ENCODE assay signal across 16 cellular contexts in the genomic region with DNA sequence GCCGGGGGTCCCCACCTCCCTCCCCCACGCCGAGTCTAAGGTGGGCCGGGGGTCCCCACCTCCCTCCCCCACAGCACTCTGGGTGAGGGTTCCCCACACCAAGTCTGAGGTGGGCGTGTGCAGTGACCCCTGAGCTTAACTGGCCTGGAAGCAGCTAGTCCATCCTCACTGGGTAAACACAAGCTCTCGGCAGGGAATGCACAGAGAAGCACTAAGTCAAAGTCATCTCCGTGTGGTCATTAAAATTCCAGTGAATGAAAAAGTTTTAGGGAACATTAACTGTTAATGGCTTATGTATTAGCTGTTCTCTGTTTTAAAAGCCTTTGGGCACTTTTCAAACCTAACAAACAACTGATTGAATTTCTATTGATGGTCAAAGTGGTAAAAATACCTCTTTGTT. TPM values are rescaled to one million over a fixed set of nuclear protein-coding genes. Genes with fewer than 3 reads are reported as not detected.
DNase-seq lines count a peak whose midpoint lies in the region; ATAC-seq and TF ChIP-seq lines count a peak whose summit lies in the region.
"Had no signal": no experiment of that assay in that cellular context is flagged by ENCODE, and none has a peak within 500 bp of the region (broad histone marks: within the 10 kb centered on the region; RNA-seq: fewer than 3 reads in every experiment).

No MANE protein-coding gene starts in this region.

- H3K27ac Mint-ChIP-seq in CD14-positive monocyte = peak overlapping the region in 1 of 7 donors; percentile 13
- H3K27ac Mint-ChIP-seq: activated naive CD8-positive, alpha-beta T cell; natural killer cell; T-cell had no signal

- H2BK15ac ChIP-seq in mesenchymal stem cell (ENCODE audit: low read depth, poor library complexity, severe bottlenecking) = no peak overlapping the region

- H3K79me1 ChIP-seq in mesenchymal stem cell (replicated peaks; ENCODE audit: low read length, poor library complexity, severe bottlenecking) = peaks cover 23% of the 10 kb centered on the region

- H3K4me1 ChIP-seq in duodenal mucosa (ENCODE audit: control insufficient read depth in 1 of 2, insufficient read depth in 2 of 2, low read length in 2 of 2) (peaks cover 8% of the 10 kb centered on the region in 2 donors), mesenchymal stem cell (ENCODE audit: control insufficient read depth, insufficient read depth, low read depth, low read length) (peaks cover 61% of the 10 kb centered on the region), suprapubic skin (peaks cover 23% of the 10 kb centered on the region)

- H3K4me2 ChIP-seq in mesenchymal stem cell (ENCODE audit: low read length, poor library complexity, severe bottlenecking) = peak overlapping the region; percentile 73
- H3K4me2 ChIP-seq: BLaER1 had no signal

- intact Hi-C loops in CD14-positive monocyte (cut with micrococcal nuclease) = loop anchor here in 1 of 2 donors (5.0 kb wide), 1 partner anchor 443 kb away; no protein-coding TSS in a partner anchor

- H2BK12ac ChIP-seq in mesenchymal stem cell (ENCODE audit: low read length in 2 of 2) = no peak overlapping the region

- H3K9me3 ChIP-seq in duodenal mucosa (ENCODE audit: control insufficient read depth in 1 of 2, low read length in 2 of 2) (no peaks in the 10 kb centered on the region), mesenchymal stem cell (ENCODE audit: control insufficient read depth, low read length) (no peaks in the 10 kb centered on the region), suprapubic skin (no peaks in the 10 kb centered on the region)

- peak overlapping the region; percentile 51 for H3K27ac ChIP-seq in duodenal mucosa (ENCODE audit: low read depth, low read length)
- peak overlapping the region; percentile 98 for H3K27ac ChIP-seq in mesenchymal stem cell (ENCODE audit: low read length, poor library complexity, severe bottlenecking)
- H3K27ac ChIP-seq in suprapubic skin = peak overlapping the region; percentile 45

- no peak overlapping the region for H2AK5ac ChIP-seq in mesenchymal stem cell (ENCODE audit: low read length, severe bottlenecking)

- H3K23ac ChIP-seq in mesenchymal stem cell (ENCODE audit: low read length in 2 of 2) = no peak overlapping the region

- no peak for TF ChIP-seq POLR2A in suprapubic skin (IDR thresholded peaks at IDR 0.05)

- TF ChIP-seq CTCF in suprapubic skin (IDR thresholded peaks at IDR 0.05) (no peak), CD14-positive monocyte (IDR thresholded peaks at IDR 0.05) (no peak)

- H3K9me3 Mint-ChIP-seq in CD14-positive monocyte = peaks cover 0 to 6% (median 0%) of the 10 kb centered on the region in 7 donors
- H3K9me3 Mint-ChIP-seq: natural killer cell, T-cell had no signal

- H3K27me3 Mint-ChIP-seq in CD14-positive monocyte (ENCODE audit: low read depth in 3 of 3) = peaks cover 0 to 2% (median 0%) of the 10 kb centered on the region in 3 donors
- H3K27me3 Mint-ChIP-seq: activated naive CD8-positive, alpha-beta T cell; T-cell had no signal

- no peak for TF ChIP-seq EP300 in suprapubic skin (IDR thresholded peaks at IDR 0.05)

- H3K27me3 ChIP-seq in duodenal mucosa (ENCODE audit: control insufficient read depth in 1 of 2, insufficient read depth in 2 of 2, low read length in 2 of 2) = no peaks in the 10 kb centered on the region
- no peaks in the 10 kb centered on the region for H3K27me3 ChIP-seq in mesenchymal stem cell (ENCODE audit: control insufficient read depth in 1 of 2, insufficient read depth in 1 of 2, low read length in 2 of 2)
- no peaks in the 10 kb centered on the region for H3K27me3 ChIP-seq in suprapubic skin
- H3K27me3 ChIP-seq: BLaER1 had no signal

- no peak overlapping the region for H4K91ac ChIP-seq in mesenchymal stem cell (ENCODE audit: low read length)

- H3K36me3 ChIP-seq in duodenal mucosa (ENCODE audit: control insufficient read depth in 1 of 2, insufficient read depth in 2 of 2, low read length in 2 of 2) = peaks cover 0 to 48% of the 10 kb centered on the region in 2 donors
- H3K36me3 ChIP-seq in mesenchymal stem cell (ENCODE audit: control insufficient read depth in 1 of 2, insufficient read depth in 2 of 2, low read depth in 1 of 2, low read length in 2 of 2) = peaks cover 33 to 54% of the 10 kb centered on the region in 2 experiments
- H3K36me3 ChIP-seq in suprapubic skin = peaks cover 24% of the 10 kb centered on the region

- H3K14ac ChIP-seq in mesenchymal stem cell (ENCODE audit: low read length in 2 of 2) = no peak overlapping the region

- no peak overlapping the region for H3K4ac ChIP-seq in mesenchymal stem cell (ENCODE audit: low read depth in 1 of 2, low read length in 2 of 2)

- H3K4me3 ChIP-seq in duodenal mucosa (ENCODE audit: low read depth in 1 of 2, low read length in 2 of 2) (no peak overlapping the region), mesenchymal stem cell (ENCODE audit: insufficient read depth in 1 of 2, low read depth in 1 of 2, low read length in 2 of 2) (no peak overlapping the region), suprapubic skin (no peak overlapping the region)
- H3K4me3 ChIP-seq: BLaER1 had no signal

- no peak overlapping the region for H3K9ac ChIP-seq in duodenal mucosa (ENCODE audit: low read depth in 1 of 2, low read length in 2 of 2)
- peak overlapping the region; percentile 37 for H3K9ac ChIP-seq in mesenchymal stem cell (ENCODE audit: low read length)

- DNase-seq in HT-29 (ENCODE audit: low spot score) (peak; percentile 8), mesenchymal stem cell (peak; percentile 9), suprapubic skin (ENCODE audit: low spot score in 2 of 2) (no peak), CD14-positive monocyte (ENCODE audit: low spot score) (no peak)
- no peak for DNase-seq in stimulated activated naive CD4-positive, alpha-beta T cell (lab: John Stamatoyannopoulos, UW)
- DNase-seq: activated CD8-positive, alpha-beta memory T cell treated with anti-CD3 and anti-CD28 coated beads, Interleukin-2, amount 50 U/mL, for 4 hours; natural killer cell; NCI-H1105; NCI-H446 treated with DMSO at 0.1 percent for 48 hours; T-cell had no signal

- H2BK120ac ChIP-seq in mesenchymal stem cell (ENCODE audit: low read depth, low read length) = no peak overlapping the region

- no peak for ATAC-seq in GM18861 (IDR thresholded peaks at IDR 0.05; ENCODE audit: unreplicated experiment)
- ATAC-seq in HG03135 (IDR thresholded peaks at IDR 0.05; ENCODE audit: unreplicated experiment) = no peak
- ATAC-seq: activated CD4-positive, CD25-positive, alpha-beta regulatory T cell treated with anti-CD3 and anti-CD28 coated beads, Interleukin-2, amount 50 U/mL, for 24 hours; natural killer cell had no signal

- no peak overlapping the region for H4K8ac ChIP-seq in mesenchymal stem cell (ENCODE audit: low read length)

- no peak overlapping the region for H3K18ac ChIP-seq in mesenchymal stem cell (ENCODE audit: low read depth in 1 of 2, low read length in 2 of 2)

- no peak overlapping the region for H3K4me3 Mint-ChIP-seq in CD14-positive monocyte
- H3K4me3 Mint-ChIP-seq: activated naive CD8-positive, alpha-beta T cell; natural killer cell; T-cell had no signal

- H3K4me1 Mint-ChIP-seq in CD14-positive monocyte = no peaks in the 10 kb centered on the region
- H3K4me1 Mint-ChIP-seq: natural killer cell had no signal

- peak overlapping the region; percentile 67 for H2BK5ac ChIP-seq in mesenchymal stem cell (ENCODE audit: low read depth, low read length, poor library complexity, severe bottlenecking)

- peaks cover 26 to 52% of the 10 kb centered on the region in 2 donors for H3K36me3 Mint-ChIP-seq in CD14-positive monocyte
- H3K36me3 Mint-ChIP-seq: natural killer cell had no signal

- H2AFZ ChIP-seq in mesenchymal stem cell (ENCODE audit: low read depth, low read length) = no peak overlapping the region

- WGBS in mesenchymal stem cell = 61% methylated on average over 7 of the region's 7 CpGs
- WGBS in suprapubic skin = 68% methylated on average over 7 of the region's 7 CpGs

RNA-seq across cellular contexts. Expression of a gene that starts 43.7 kb away (rescaled TPM):
- total RNA-seq in HT-29 (2014; rRNA removed; shearing (Covaris generic)) = 70.8 and 78.0 TPM in 2 replicates
- polyA plus RNA-seq in mesenchymal stem cell (2013, experiment 1 of 2) = 5.7 TPM
- polyA plus RNA-seq in mesenchymal stem cell (2013, experiment 2 of 2) = 5.0 TPM
- total RNA-seq in suprapubic skin = 10 to 100 TPM in 2 of 4 donors, 1 to 10 TPM in 2; 8.2 to 12.3 (median 10.5) TPM
- 1 to 10 TPM in 1 of 2 donors, under 1 TPM in 1; 0.94 to 1.1 TPM for polyA plus RNA-seq in CD14-positive monocyte

RNA-seq across cellular contexts. Expression of a gene that starts 44.3 kb away (rescaled TPM):
- total RNA-seq in HT-29 (2014; rRNA removed; shearing (Covaris generic)) = 122 and 124 TPM in 2 replicates
- polyA plus RNA-seq in mesenchymal stem cell (2013, experiment 1 of 2) = 20.2 TPM
- polyA plus RNA-seq in mesenchymal stem cell (2013, experiment 2 of 2) = 15.3 TPM
- total RNA-seq in suprapubic skin = 10 to 100 TPM; 26.7 to 34.4 (median 29.0) TPM
- 1 to 10 TPM; 1.2 to 2.0 TPM for polyA plus RNA-seq in CD14-positive monocyte

Comparison
In these comparisons a context has a peak if more than half of its experiments do, and no peak if none do; other contexts are left out.
1. DNase-seq: peak in HT-29 (single experiment) and mesenchymal stem cell (single experiment); none in suprapubic skin (0 of 2), CD14-positive monocyte (single experiment) and stimulated activated naive CD4-positive, alpha-beta T cell (0 of 6).
2. H3K27ac ChIP-seq: peak in every context shown above with its lines; median percentile 98 in mesenchymal stem cell; 51 in duodenal mucosa; 45 in suprapubic skin.